Comparison of ENCODE assay signal across 28 cellular contexts in the genomic region with DNA sequence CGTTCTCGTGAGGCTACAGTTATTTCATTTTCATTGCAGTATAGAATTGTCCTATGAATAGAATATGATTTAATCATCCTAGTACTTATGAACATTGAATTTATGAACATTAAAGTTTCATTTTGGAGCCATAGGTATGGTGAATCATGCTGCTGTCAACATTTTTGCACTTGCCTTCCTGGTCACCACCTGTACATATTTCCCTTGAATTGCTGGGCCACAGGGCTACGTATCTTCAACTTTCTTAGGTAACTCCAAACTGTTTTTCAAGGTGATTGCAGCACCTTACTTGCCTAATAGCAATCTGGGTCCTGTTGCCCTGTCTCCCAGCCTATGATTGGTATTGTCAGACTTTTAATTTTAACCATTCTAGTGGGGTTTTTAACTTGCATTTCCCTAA.
"Had no signal": no experiment of that assay in that cellular context is flagged by ENCODE, and none has a peak within 500 bp of the region (broad histone marks: within the 10 kb centered on the region; RNA-seq: fewer than 3 reads in every experiment).

No MANE protein-coding gene starts in this region.

- H3K27me3 Mint-ChIP-seq: activated CD4-positive, alpha-beta memory T cell treated with anti-CD3 and anti-CD28 coated beads, Interleukin-2, amount 10 ng/mL, durations not matched to agents 7 days and 5 days; stimulated activated memory B cell treated with anti-CD40 and anti-IgM and Interleukin-4, amounts not matched to agents 10 μg/mL and 1 μg/mL and 100 μg/mL, for 72 hours; stimulated activated naive CD8-positive, alpha-beta T cell treated with anti-CD3 and anti-CD28 coated beads, Interleukin-15, amount 100 ng/mL, for 72 hours had no signal

- H3K27me3 ChIP-seq: cardiac muscle cell, colonic mucosa, esophagus muscularis mucosa, pancreas, upper lobe of left lung had no signal

- H3K9me3 ChIP-seq: colonic mucosa, esophagus muscularis mucosa, left ventricle myocardium inferior, pancreas, prostate gland, upper lobe of left lung had no signal

- H3K4me3 Mint-ChIP-seq: activated CD4-positive, alpha-beta memory T cell treated with anti-CD3 and anti-CD28 coated beads, Interleukin-2, amount 10 ng/mL, durations not matched to agents 7 days and 5 days; activated T-cell treated with anti-CD3 and anti-CD28 coated beads, Interleukin-2, amount 50 U/mL, for 4 hours; naive B cell; nephron progenitor cell; stimulated activated memory B cell treated with anti-CD40 and anti-IgM and Interleukin-4, amounts not matched to agents 10 μg/mL and 1 μg/mL and 100 μg/mL, for 72 hours; stimulated activated naive CD8-positive, alpha-beta T cell treated with anti-CD3 and anti-CD28 coated beads, Interleukin-15, amount 100 ng/mL, for 72 hours; T-helper 17 cell had no signal

- H3K9me3 Mint-ChIP-seq: activated CD4-positive, alpha-beta memory T cell treated with anti-CD3 and anti-CD28 coated beads, Interleukin-2, amount 10 ng/mL, durations not matched to agents 7 days and 5 days; activated naive CD4-positive, alpha-beta T cell treated with anti-CD3 and anti-CD28 coated beads, Interleukin-2, amount 50 U/mL, for 72 hours; activated T-cell treated with anti-CD3 and anti-CD28 coated beads, Interleukin-2, amount 50 U/mL, for 4 hours; naive B cell; nephron progenitor cell; stimulated activated memory B cell treated with anti-CD40 and anti-IgM and Interleukin-4, amounts not matched to agents 10 μg/mL and 1 μg/mL and 100 μg/mL, for 72 hours; stimulated activated naive CD8-positive, alpha-beta T cell treated with anti-CD3 and anti-CD28 coated beads, Interleukin-15, amount 100 ng/mL, for 72 hours had no signal

- H3K27ac ChIP-seq: cardiac muscle cell, colonic mucosa, esophagus muscularis mucosa, left ventricle myocardium inferior, pancreas, prostate gland, WERI-Rb-1 had no signal

- ATAC-seq: activated CD4-positive, CD25-positive, alpha-beta regulatory T cell treated with anti-CD3 and anti-CD28 coated beads, Interleukin-2, amount 50 U/mL, for 24 hours; pancreas; stimulated activated memory B cell treated with anti-CD40 and anti-IgM and Interleukin-4, amounts not matched to agents 10 μg/mL and 1 μg/mL and 100 μg/mL, for 72 hours; stimulated activated naive CD8-positive, alpha-beta T cell treated with anti-CD3 and anti-CD28 coated beads, Interleukin-15, amount 100 ng/mL, for 72 hours; T-helper 17 cell had no signal

- DNase-seq: activated CD4-positive, alpha-beta memory T cell treated with anti-CD3 and anti-CD28 coated beads, Interleukin-2, amount 10 ng/mL, durations not matched to agents 7 days and 5 days; activated CD4-positive, alpha-beta T cell treated with anti-CD3 and anti-CD28 coated beads, Interleukin-2, amount 10 ng/mL, durations not matched to agents 24 days and 14 days; activated CD8-positive, alpha-beta memory T cell treated with anti-CD3 and anti-CD28 coated beads, Interleukin-2, amount 50 U/mL, for 48 hours; activated naive CD4-positive, alpha-beta T cell; activated T-cell treated with anti-CD3 and anti-CD28 coated beads, Interleukin-2, amount 50 U/mL, for 4 hours; cerebellar nuclear complex; colonic mucosa; effector CD8-positive, alpha-beta T cell; left ventricle myocardium inferior; naive B cell; nephron progenitor cell; pancreas; stimulated activated CD4-positive, alpha-beta T cell treated with anti-CD3 and anti-CD28 coated beads, Interleukin-1b, Interleukin-23, amount 100 ng/mL, for 48 hours; stimulated activated CD4-positive, alpha-beta T cell treated with anti-CD3 and anti-CD28 coated beads, Interleukin-4, amount 100 ng/mL, for 4 hours; stimulated activated CD8-positive, alpha-beta memory T cell treated with anti-CD3 and anti-CD28 coated beads, Interleukin-4, amount 100 ng/mL, for 48 hours; stimulated activated naive CD8-positive, alpha-beta T cell treated with anti-CD3 and anti-CD28 coated beads, Interleukin-15, amount 100 ng/mL, for 72 hours; substantia nigra; T-helper 17 cell; T1000; upper lobe of left lung; WERI-Rb-1 had no signal

- H3K4me2 ChIP-seq: smooth muscle cell had no signal

- H3K27ac Mint-ChIP-seq: activated CD4-positive, alpha-beta memory T cell treated with anti-CD3 and anti-CD28 coated beads, Interleukin-2, amount 10 ng/mL, durations not matched to agents 7 days and 5 days; activated naive CD4-positive, alpha-beta T cell treated with anti-CD3 and anti-CD28 coated beads, Interleukin-2, amount 50 U/mL, for 72 hours; naive B cell; nephron progenitor cell; stimulated activated memory B cell treated with anti-CD40 and anti-IgM and Interleukin-4, amounts not matched to agents 10 μg/mL and 1 μg/mL and 100 μg/mL, for 72 hours; stimulated activated naive CD8-positive, alpha-beta T cell treated with anti-CD3 and anti-CD28 coated beads, Interleukin-15, amount 100 ng/mL, for 72 hours; T-helper 17 cell had no signal

- H3K4me1 Mint-ChIP-seq: stimulated activated memory B cell treated with anti-CD40 and anti-IgM and Interleukin-4, amounts not matched to agents 10 μg/mL and 1 μg/mL and 100 μg/mL, for 72 hours had no signal

- H3K4me3 ChIP-seq: cardiac muscle cell, colonic mucosa, esophagus muscularis mucosa, left ventricle myocardium inferior, pancreas, prostate gland, smooth muscle cell, upper lobe of left lung had no signal

- H3K4me1 ChIP-seq: colonic mucosa, esophagus muscularis mucosa, left ventricle myocardium inferior had no signal

- H3K36me3 Mint-ChIP-seq: activated naive CD4-positive, alpha-beta T cell treated with anti-CD3 and anti-CD28 coated beads, Interleukin-2, amount 50 U/mL, for 72 hours; naive B cell; stimulated activated memory B cell treated with anti-CD40 and anti-IgM and Interleukin-4, amounts not matched to agents 10 μg/mL and 1 μg/mL and 100 μg/mL, for 72 hours had no signal

- H3K36me3 ChIP-seq: cardiac muscle cell, colonic mucosa, esophagus muscularis mucosa, left ventricle myocardium inferior, pancreas, prostate gland, upper lobe of left lung, WERI-Rb-1 had no signal
